In genomic region chr20:40251284-40251932, GRCh38 we compare ENCODE assay signal across 9 cellular contexts.
DNase-seq lines count a peak whose midpoint lies in the region; ATAC-seq, FAIRE-seq and TF ChIP-seq lines count a peak whose summit lies in the region.
"Had no signal": no experiment of that assay in that cellular context is flagged by ENCODE, and none has a peak within 500 bp of the region (broad histone marks: within the 10 kb centered on the region; RNA-seq: fewer than 3 reads in every experiment).

No MANE protein-coding gene starts in this region.

- no peaks in the 10 kb centered on the region for H3K9me3 ChIP-seq in pancreas

- peaks cover 0 to 8% (median 0%) of the 10 kb centered on the region in 4 donors for H3K27me3 ChIP-seq in pancreas
- H3K27me3 ChIP-seq: BLaER1 treated with 17β-estradiol and CSF1 and Interleukin-3, amounts not matched to agents 10 nM and 100 nM had no signal

- ATAC-seq in pancreas = no peak
- ATAC-seq in GM19463 (IDR thresholded peaks at IDR 0.05; ENCODE audit: unreplicated experiment) = no peak

- intact Hi-C loops in pancreas (cut with DNase I) = no loop called here

- DNase-seq in NCI-H1092 treated with DMSO at 0.1 percent for 48 hours (lab: John Stamatoyannopoulos, UW) (peak; percentile 7), NCI-H1092 (lab: John Stamatoyannopoulos, UW) (no peak), NB4 (ENCODE audit: low read depth) (peak; percentile 62), choroid plexus epithelial cell (ENCODE audit: low read depth) (peak; percentile 54), pancreas (no peak)
- DNase-seq in activated CD8-positive, alpha-beta memory T cell treated with anti-CD3 and anti-CD28 coated beads, Interleukin-2, amount 50 U/mL, for 4 hours = no peak
- no peak for DNase-seq in stimulated activated CD4-positive, alpha-beta T cell treated with anti-CD3 and anti-CD28 coated beads, Interleukin-4, amount 100 ng/mL, for 1 hour

- no peak for TF ChIP-seq POLR2A in NB4 (IDR thresholded peaks at IDR 0.05; ENCODE audit: extremely low read depth, insufficient read length)

- H3K4me1 ChIP-seq in pancreas = no peaks in the 10 kb centered on the region

- FAIRE-seq in pancreas (lab: Jason Lieb, UNC) = peak; percentile 82

- 67 to 68% methylated on average over 9 of the region's 9 CpGs for WGBS in pancreas, 2 donors

- H3K4me3 ChIP-seq in NB4 (ENCODE audit: low read depth, low read length) (no peak overlapping the region), choroid plexus epithelial cell (ENCODE audit: low read depth, low read length) (no peak overlapping the region), pancreas (no peak overlapping the region)
- H3K4me3 ChIP-seq: BLaER1 treated with 17β-estradiol and CSF1 and Interleukin-3, amounts not matched to agents 10 nM and 100 nM had no signal

- TF ChIP-seq CTCF in NB4 (IDR thresholded peaks at IDR 0.05; ENCODE audit: low read depth, low read length) = peak; percentile 82
- peak; percentile 75 for TF ChIP-seq CTCF in choroid plexus epithelial cell (conservative IDR thresholded peaks at IDR 0.05; ENCODE audit: low read depth, low read length)
- no peak for TF ChIP-seq CTCF in pancreas (IDR thresholded peaks at IDR 0.05)

- H3K27ac ChIP-seq in pancreas = no peak overlapping the region
- H3K27ac ChIP-seq: BLaER1 treated with 17β-estradiol and CSF1 and Interleukin-3, amounts not matched to agents 10 nM and 100 nM had no signal

- H3K36me3 ChIP-seq in pancreas = no peaks in the 10 kb centered on the region

Comparison
In these comparisons a context has a peak if more than half of its experiments do, and no peak if none do; other contexts are left out.
1. DNase-seq: peak in NCI-H1092 treated with DMSO at 0.1 percent for 48 hours (single experiment), NB4 (single experiment) and choroid plexus epithelial cell (single experiment); none in NCI-H1092 (single experiment), pancreas (0 of 6), activated CD8-positive, alpha-beta memory T cell treated with anti-CD3 and anti-CD28 coated beads, Interleukin-2, amount 50 U/mL, for 4 hours (single experiment) and stimulated activated CD4-positive, alpha-beta T cell treated with anti-CD3 and anti-CD28 coated beads, Interleukin-4, amount 100 ng/mL, for 1 hour (single experiment).
2. CTCF ChIP-seq: peak in NB4 (single experiment) and choroid plexus epithelial cell (single experiment); none in pancreas (0 of 4).